ENCODE assay signal across 25 cellular contexts in genomic region chr22:42345458-42345857, GRCh38.
A peak's percentile ranks its signal among the peaks of the same experiment; 100 is the strongest.
DNase-seq lines count a peak whose midpoint lies in the region; ATAC-seq, FAIRE-seq and TF ChIP-seq lines count a peak whose summit lies in the region.
"Had no signal": no experiment of that assay in that cellular context is flagged by ENCODE, and none has a peak within 500 bp of the region (broad histone marks: within the 10 kb centered on the region; RNA-seq: fewer than 3 reads in every experiment).

No MANE protein-coding gene starts in this region.

- H4K8ac ChIP-seq in H1 (ENCODE audit: extremely low read depth, insufficient read depth, low read length): no peak overlapping the region; the same call in 1 of the 2 replicates

- in situ Hi-C loops in HAP-1 (cut with MboI; ENCODE audit: low sequenced_read_pairs): no loop called here

- peaks cover 5% of the 10 kb centered on the region; the same call in 1 of the 2 replicates for H3K23me2 ChIP-seq in H1 (ENCODE audit: low read depth, low read length)

- H3K4me3 ChIP-seq in SK-N-MC: no peak overlapping the region
- H3K4me3 ChIP-seq in H1 (ENCODE audit: extremely low read depth in 1 of 4, insufficient read depth in 2 of 4, low read depth in 3 of 4, low read length in 4 of 4): no peak overlapping the region
- H3K4me3 ChIP-seq in HAP-1: no peak overlapping the region
- H3K4me3 ChIP-seq: heart left ventricle, ovary, transverse colon had no signal

- H3K9ac ChIP-seq in SK-N-MC (ENCODE audit: insufficient read length) (peak overlapping the region; percentile 78), H1 (replicated peaks in 1 of 4; ENCODE audit: extremely low read depth in 1 of 4, low read depth in 3 of 4, low read length in 3 of 4) (no peak overlapping the region)

- no peaks in the 10 kb centered on the region for H3K79me1 ChIP-seq in H1 (ENCODE audit: low read depth, low read length)

- H3K23ac ChIP-seq in H1 (ENCODE audit: insufficient read length): no peak overlapping the region

- H3K9me3 ChIP-seq in SK-N-MC (ENCODE audit: low read depth, low read length) (no peaks in the 10 kb centered on the region), H1 (ENCODE audit: insufficient read depth in 2 of 2, low read depth in 1 of 2, low read length in 1 of 2) (no peaks in the 10 kb centered on the region), HAP-1 (no peaks in the 10 kb centered on the region)
- H3K9me3 ChIP-seq: ovary, transverse colon had no signal

- no peak overlapping the region for H2AFZ ChIP-seq in H1 (ENCODE audit: low read length)

- TF ChIP-seq CTCF in H1 (IDR thresholded peaks at IDR 0.05; ENCODE audit: control extremely low read depth in 1 of 3, insufficient read depth in 1 of 3, low read depth in 1 of 3, low read length in 3 of 3): no peak

- H2BK20ac ChIP-seq in H1 (ENCODE audit: low read length): 0 out of 2 replicates have a peak overlapping the region, but pooled peaks have one; percentile 32

- no peaks in the 10 kb centered on the region for H3K36me3 Mint-ChIP-seq in activated CD4-positive, alpha-beta memory T cell treated with anti-CD3 and anti-CD28 coated beads for 36 hours
- H3K36me3 Mint-ChIP-seq in activated CD4-positive, alpha-beta memory T cell treated with anti-CD3 and anti-CD28 coated beads, Interleukin-2, amount 10 ng/mL, durations not matched to agents 7 days and 5 days (ENCODE audit: low read depth): no peaks in the 10 kb centered on the region
- no peaks in the 10 kb centered on the region for H3K36me3 Mint-ChIP-seq in stimulated activated effector memory CD8-positive, alpha-beta T cell treated with anti-CD3 and anti-CD28 coated beads, Interleukin-12 subunit alpha, Interleukin-12 subunit beta, amount 100 ng/mL, for 72 hours
- H3K36me3 Mint-ChIP-seq: activated naive CD8-positive, alpha-beta T cell treated with anti-CD3 and anti-CD28 coated beads for 36 hours; memory B cell had no signal

- H3K9me3 Mint-ChIP-seq in activated CD4-positive, alpha-beta memory T cell treated with anti-CD3 and anti-CD28 coated beads for 36 hours: peaks cover 3% of the 10 kb centered on the region
- no peaks in the 10 kb centered on the region for H3K9me3 Mint-ChIP-seq in activated CD4-positive, alpha-beta memory T cell treated with anti-CD3 and anti-CD28 coated beads, Interleukin-2, amount 10 ng/mL, durations not matched to agents 7 days and 5 days
- no peaks in the 10 kb centered on the region for H3K9me3 Mint-ChIP-seq in stimulated activated effector memory CD8-positive, alpha-beta T cell treated with anti-CD3 and anti-CD28 coated beads, Interleukin-12 subunit alpha, Interleukin-12 subunit beta, amount 100 ng/mL, for 72 hours
- H3K9me3 Mint-ChIP-seq: activated naive CD8-positive, alpha-beta T cell treated with anti-CD3 and anti-CD28 coated beads for 36 hours; effector memory CD8-positive, alpha-beta T cell; memory B cell; stimulated activated naive CD8-positive, alpha-beta T cell treated with anti-CD3 and anti-CD28 coated beads, Interleukin-15, amount 100 ng/mL, for 72 hours had no signal

- H3K27ac ChIP-seq in SK-N-MC: peak overlapping the region; percentile 95; the same call in 1 of the 2 replicates
- no peak overlapping the region for H3K27ac ChIP-seq in H1 (ENCODE audit: low read depth, low read length)

- no peak for ATAC-seq in stimulated activated effector memory CD8-positive, alpha-beta T cell treated with anti-CD3 and anti-CD28 coated beads, Interleukin-12 subunit alpha, Interleukin-12 subunit beta, amount 100 ng/mL, for 72 hours
- no peak for ATAC-seq in HG02884 (IDR thresholded peaks at IDR 0.05; ENCODE audit: unreplicated experiment)
- ATAC-seq: effector memory CD8-positive, alpha-beta T cell; HCT116; heart left ventricle; stimulated activated naive CD8-positive, alpha-beta T cell treated with anti-CD3 and anti-CD28 coated beads, Interleukin-15, amount 100 ng/mL, for 72 hours had no signal

- H2BK12ac ChIP-seq in H1 (ENCODE audit: low read depth, low read length): peak overlapping the region; percentile 84; the same call in 1 of the 2 replicates

- no peak for TF ChIP-seq RAD21 in H1 (IDR thresholded peaks at IDR 0.05 in 1 of 2, conservative IDR thresholded peaks at IDR 0.05 in 1 of 2; ENCODE audit: low read depth in 2 of 2, low read length in 2 of 2)

- peak overlapping the region; percentile 23 for H3K4ac ChIP-seq in H1 (replicated peaks; ENCODE audit: insufficient read length, low read depth, low read length)

- H3K14ac ChIP-seq in H1 (ENCODE audit: insufficient read length): no peak overlapping the region

- FAIRE-seq in H1 (lab: Jason Lieb, UNC): no peak
- FAIRE-seq: colon, G401.6 had no signal

- H2BK5ac ChIP-seq in H1 (ENCODE audit: low read depth, low read length): no peak overlapping the region; the same call in 1 of the 2 replicates

- no peak overlapping the region for H3K56ac ChIP-seq in H1 (replicated peaks; ENCODE audit: insufficient read length, low read depth, low read length)

- H3K27ac Mint-ChIP-seq in activated CD4-positive, alpha-beta memory T cell treated with anti-CD3 and anti-CD28 coated beads for 36 hours: no peak overlapping the region
- H3K27ac Mint-ChIP-seq in activated CD4-positive, alpha-beta memory T cell treated with anti-CD3 and anti-CD28 coated beads, Interleukin-2, amount 10 ng/mL, durations not matched to agents 7 days and 5 days: no peak overlapping the region
- no peak overlapping the region for H3K27ac Mint-ChIP-seq in stimulated activated effector memory CD8-positive, alpha-beta T cell treated with anti-CD3 and anti-CD28 coated beads, Interleukin-12 subunit alpha, Interleukin-12 subunit beta, amount 100 ng/mL, for 72 hours
- H3K27ac Mint-ChIP-seq: activated naive CD8-positive, alpha-beta T cell treated with anti-CD3 and anti-CD28 coated beads for 36 hours; effector memory CD8-positive, alpha-beta T cell; memory B cell; stimulated activated naive CD8-positive, alpha-beta T cell treated with anti-CD3 and anti-CD28 coated beads, Interleukin-15, amount 100 ng/mL, for 72 hours had no signal

- H3K36me3 ChIP-seq in SK-N-MC (ENCODE audit: insufficient read depth, low read length) (no peaks in the 10 kb centered on the region), H1 (ENCODE audit: control insufficient read depth in 2 of 4, insufficient read depth in 4 of 4, low read length in 3 of 4) (no peaks in the 10 kb centered on the region), HAP-1 (replicated peaks) (no peaks in the 10 kb centered on the region)
- H3K36me3 ChIP-seq: heart left ventricle, ovary, transverse colon had no signal

- peaks cover 0 to 23% (median 15%) of the 10 kb centered on the region in 4 experiments; a peak in 5 of 7 replicates for H3K27me3 ChIP-seq in H1 (replicated peaks in 1 of 4; ENCODE audit: control insufficient read depth in 3 of 4, extremely low read depth in 1 of 4, insufficient read depth in 3 of 4, low read length in 3 of 4)
- no peaks in the 10 kb centered on the region for H3K27me3 ChIP-seq in HAP-1 (ENCODE audit: low read depth)
- H3K27me3 ChIP-seq: ovary had no signal

- peak overlapping the region; percentile 71 for H4K91ac ChIP-seq in H1 (replicated peaks; ENCODE audit: insufficient read length, low read length)

- no peaks in the 10 kb centered on the region for H4K20me1 ChIP-seq in H1 (replicated peaks in 1 of 2; ENCODE audit: control insufficient read depth in 1 of 2, insufficient read depth in 2 of 2, low read length in 2 of 2)

- peaks cover 2% of the 10 kb centered on the region for H3K4me1 Mint-ChIP-seq in activated CD4-positive, alpha-beta memory T cell treated with anti-CD3 and anti-CD28 coated beads for 36 hours (ENCODE audit: low read depth)
- peaks cover 5% of the 10 kb centered on the region for H3K4me1 Mint-ChIP-seq in activated CD4-positive, alpha-beta memory T cell treated with anti-CD3 and anti-CD28 coated beads, Interleukin-2, amount 10 ng/mL, durations not matched to agents 7 days and 5 days
- H3K4me1 Mint-ChIP-seq in stimulated activated effector memory CD8-positive, alpha-beta T cell treated with anti-CD3 and anti-CD28 coated beads, Interleukin-12 subunit alpha, Interleukin-12 subunit beta, amount 100 ng/mL, for 72 hours: peaks cover 11% of the 10 kb centered on the region

- peak overlapping the region; percentile 12 for H3K4me3 Mint-ChIP-seq in activated CD4-positive, alpha-beta memory T cell treated with anti-CD3 and anti-CD28 coated beads for 36 hours
- H3K4me3 Mint-ChIP-seq in activated CD4-positive, alpha-beta memory T cell treated with anti-CD3 and anti-CD28 coated beads, Interleukin-2, amount 10 ng/mL, durations not matched to agents 7 days and 5 days: no peak overlapping the region
- H3K4me3 Mint-ChIP-seq in stimulated activated effector memory CD8-positive, alpha-beta T cell treated with anti-CD3 and anti-CD28 coated beads, Interleukin-12 subunit alpha, Interleukin-12 subunit beta, amount 100 ng/mL, for 72 hours: peak overlapping the region; percentile 32

- no peak overlapping the region for H4K5ac ChIP-seq in H1 (ENCODE audit: insufficient read length, low read depth, low read length)

- H2BK15ac ChIP-seq in H1 (ENCODE audit: low read length): peak overlapping the region; percentile 72; the same call in 1 of the 2 replicates

- no peaks in the 10 kb centered on the region for H3K79me2 ChIP-seq in H1 (ENCODE audit: control insufficient read depth in 1 of 2, insufficient read depth in 2 of 2, low read length in 2 of 2)

- no peak for TF ChIP-seq POLR2A in H1 (IDR thresholded peaks at IDR 0.05; ENCODE audit: control extremely low read depth in 1 of 2, low read depth in 2 of 2, low read length in 2 of 2)

- CTCF ChIA-PET in activated CD4-positive, alpha-beta memory T cell treated with anti-CD3 and anti-CD28 coated beads for 36 hours (lab: Charles Lee): no interaction called here
- CTCF ChIA-PET in activated CD4-positive, alpha-beta memory T cell treated with anti-CD3 and anti-CD28 coated beads, Interleukin-2, amount 10 ng/mL, durations not matched to agents 7 days and 5 days (lab: Charles Lee): no interaction called here
- CTCF ChIA-PET in H1 (lab: Charles Lee; ENCODE audit: partially characterized antibody): interaction anchor here (0.8 to 3.7 kb wide), 20 partner anchors 9 to 176 kb away, joined by 3 to 22 read pairs (median 5); no protein-coding TSS in a partner anchor

- no peak overlapping the region; the same call in 1 of the 2 replicates for H2AK5ac ChIP-seq in H1 (ENCODE audit: low read depth, low read length)

- peaks cover 0 to 26% (median 15%) of the 10 kb centered on the region in 4 experiments; a peak in 5 of 7 replicates for H3K4me1 ChIP-seq in H1 (replicated peaks in 1 of 4; ENCODE audit: control insufficient read depth in 3 of 4, insufficient read depth in 4 of 4, low read length in 3 of 4)
- H3K4me1 ChIP-seq in HAP-1: no peaks in the 10 kb centered on the region

- intact Hi-C loops in activated CD4-positive, alpha-beta memory T cell treated with anti-CD3 and anti-CD28 coated beads for 36 hours (cut with micrococcal nuclease): no loop called here

- no peak overlapping the region; the same call in 1 of the 2 replicates for H3K18ac ChIP-seq in H1 (ENCODE audit: extremely low read depth, low read length)

- H2BK120ac ChIP-seq in H1 (replicated peaks; ENCODE audit: low read depth, low read length): peak overlapping the region; percentile 48

- no peak for DNase-seq in activated CD4-positive, alpha-beta memory T cell treated with anti-CD3 and anti-CD28 coated beads for 36 hours
- no peak for DNase-seq in activated CD4-positive, alpha-beta memory T cell treated with anti-CD3 and anti-CD28 coated beads, Interleukin-2, amount 10 ng/mL, durations not matched to agents 7 days and 5 days
- no peak for DNase-seq in SK-N-MC (ENCODE audit: low read depth, low spot score)
- no peak for DNase-seq in H1 (ENCODE audit: low read depth in 1 of 2, low spot score in 2 of 2)
- DNase-seq in stimulated activated effector memory CD8-positive, alpha-beta T cell treated with anti-CD3 and anti-CD28 coated beads, Interleukin-12 subunit alpha, Interleukin-12 subunit beta, amount 100 ng/mL, for 72 hours (ENCODE audit: low spot score in 2 of 2): no peak
- DNase-seq in cortex of kidney (lab: John Stamatoyannopoulos, UW): no peak
- no peak for DNase-seq in HAP-1 (ENCODE audit: low spot score in 2 of 2)
- DNase-seq: 8988T; activated CD4-positive, CD25-positive, alpha-beta regulatory T cell; activated naive CD8-positive, alpha-beta T cell treated with anti-CD3 and anti-CD28 coated beads for 36 hours; effector memory CD8-positive, alpha-beta T cell; foreskin fibroblast; heart left ventricle; NCI-H2081 treated with DMSO at 0.1 percent for 48 hours; ovary; Right ventricle myocardium superior; stimulated activated CD4-positive, alpha-beta T cell treated with anti-CD3 and anti-CD28 coated beads, Interleukin-12 subunit alpha, Interleukin-12 subunit beta, amount 100 ng/mL, for 4 hours; stimulated activated CD4-positive, alpha-beta T cell treated with anti-CD3 and anti-CD28 coated beads, Interleukin-4, amount 100 ng/mL, for 4 hours; stimulated activated naive CD8-positive, alpha-beta T cell treated with anti-CD3 and anti-CD28 coated beads, Interleukin-15, amount 100 ng/mL, for 72 hours; transverse colon had no signal

- no peaks in the 10 kb centered on the region for H3K27me3 Mint-ChIP-seq in activated CD4-positive, alpha-beta memory T cell treated with anti-CD3 and anti-CD28 coated beads for 36 hours
- H3K27me3 Mint-ChIP-seq in activated CD4-positive, alpha-beta memory T cell treated with anti-CD3 and anti-CD28 coated beads, Interleukin-2, amount 10 ng/mL, durations not matched to agents 7 days and 5 days: peaks cover 13% of the 10 kb centered on the region
- H3K27me3 Mint-ChIP-seq: activated naive CD8-positive, alpha-beta T cell treated with anti-CD3 and anti-CD28 coated beads for 36 hours had no signal

- TF ChIP-seq EP300 in H1 (IDR thresholded peaks at IDR 0.05; ENCODE audit: borderline replicate concordance in 1 of 2, low read depth in 2 of 2, low read length in 2 of 2): no peak

- POLR2A ChIA-PET in activated CD4-positive, alpha-beta memory T cell treated with anti-CD3 and anti-CD28 coated beads for 36 hours (lab: Charles Lee): interaction anchor here (1.4 kb wide), 1 partner anchor 255 kb away, joined by 3 read pairs; the partner anchor contains the start of gene NDUFA6
- POLR2A ChIA-PET in activated CD4-positive, alpha-beta memory T cell treated with anti-CD3 and anti-CD28 coated beads, Interleukin-2, amount 10 ng/mL, durations not matched to agents 7 days and 5 days (lab: Charles Lee): no interaction called here
- POLR2A ChIA-PET in H1 (lab: Charles Lee; ENCODE audit: partially characterized antibody): interaction anchor here (1.1 to 2.5 kb wide), 7 partner anchors 8 to 93 kb away, joined by 3 to 8 read pairs (median 5); no protein-coding TSS in a partner anchor

- H3K4me2 ChIP-seq in H1 (ENCODE audit: insufficient read depth in 1 of 2, low read depth in 2 of 2, low read length in 2 of 2): no peak overlapping the region

- 88% methylated on average over 4 of the region's 4 CpGs; no CpG with 5 or more reads in 1 of the 2 experiments for WGBS in H1 (ENCODE audit: extremely low coverage in 1 of 2, insufficient coverage in 1 of 2, insufficient read length in 1 of 2, insufficient replicate concordance in 2 of 2, low coverage in 1 of 2, low lambda C conversion rate in 2 of 2, missing lambda C conversion rate in 1 of 2), 2 experiments
